ENCODE assay signal across 8 cellular contexts in genomic region chr11:96207459-96208449, GRCh38.
A peak's percentile ranks its signal among the peaks of the same experiment; 100 is the strongest.
DNase-seq lines count a peak whose midpoint lies in the region; ATAC-seq and TF ChIP-seq lines count a peak whose summit lies in the region.

No MANE protein-coding gene starts in this region.

- ATAC-seq in GM18907 (IDR thresholded peaks at IDR 0.05; ENCODE audit: unreplicated experiment), result peak; percentile 64
- ATAC-seq in HG03175 (IDR thresholded peaks at IDR 0.05; ENCODE audit: unreplicated experiment), result no peak

- peaks cover 79% of the 10 kb centered on the region for H3K4me1 ChIP-seq in OCI-LY1 (ENCODE audit: insufficient read depth, low read length, severe bottlenecking)

- no peaks in the 10 kb centered on the region for H4K20me1 ChIP-seq in OCI-LY1 (ENCODE audit: insufficient read depth, low read length)

- peak overlapping the region; percentile 41 for H3K4me3 ChIP-seq in OCI-LY1 (ENCODE audit: low read depth, low read length, poor library complexity, severe bottlenecking)

- TF ChIP-seq CTCF in OCI-LY1 (IDR thresholded peaks at IDR 0.05; ENCODE audit: low read length), result no peak

- peak overlapping the region; percentile 89 for H3K27ac ChIP-seq in OCI-LY1 (ENCODE audit: low read depth, low read length, poor library complexity, severe bottlenecking)

- H3K27me3 ChIP-seq in OCI-LY1 (ENCODE audit: insufficient read depth, low read length), result no peaks in the 10 kb centered on the region

- peak overlapping the region; percentile 53 for H3K4me2 ChIP-seq in OCI-LY1 (ENCODE audit: low read length)

- peak overlapping the region; percentile 38; the same call in 1 of the 2 replicates for H3K9ac ChIP-seq in OCI-LY1 (ENCODE audit: low read length)

- DNase-seq in dermis microvascular lymphatic vessel endothelial cell (ENCODE audit: low read depth in 2 of 2) (peak; percentile 79 to 89), renal cortical epithelial cell (ENCODE audit: low read depth) (peak; percentile 54), NCI-H2227 treated with DMSO at 0.1 percent for 48 hours (lab: John Stamatoyannopoulos, UW) (no peak), DMS79 (lab: John Stamatoyannopoulos, UW) (no peak), GM19238 (ENCODE audit: insufficient read length, low spot score) (no peak)

- H3K9me3 ChIP-seq in OCI-LY1 (ENCODE audit: low read length), result no peaks in the 10 kb centered on the region

- no peaks in the 10 kb centered on the region for H3K9me2 ChIP-seq in OCI-LY1 (ENCODE audit: low read depth, low read length)

- no peaks in the 10 kb centered on the region for H3F3A ChIP-seq in OCI-LY1 (ENCODE audit: insufficient read depth, low read length)

- H3K79me2 ChIP-seq in OCI-LY1 (ENCODE audit: insufficient read depth, low read length), result no peaks in the 10 kb centered on the region

- H3K36me3 ChIP-seq in OCI-LY1 (ENCODE audit: insufficient read depth, low read length), result no peaks in the 10 kb centered on the region

- no peak overlapping the region for H2AFZ ChIP-seq in OCI-LY1 (ENCODE audit: low read length)

Comparison
In these comparisons a context has a peak if more than half of its experiments do, and no peak if none do; other contexts are left out.
1. DNase-seq: peak in dermis microvascular lymphatic vessel endothelial cell (2 of 2) and renal cortical epithelial cell (single experiment); none in NCI-H2227 treated with DMSO at 0.1 percent for 48 hours (single experiment), DMS79 (single experiment) and GM19238 (single experiment).